ENCODE assay signal across 1 cellular context in genomic region chr14:89956294-89957009, GRCh38.
TF ChIP-seq lines count a peak whose summit lies in the region.

No MANE protein-coding gene starts in this region.

TF ChIP-seq in HepG2, 621 proteins besides CTCF, POLR2A, EP300 and RAD21 (continued from another document and continues in another):
- no peak for TF ChIP-seq ZBTB49 (CRISPR knock-in tag; IDR thresholded peaks at IDR 0.05; ENCODE audit: borderline replicate concordance)
- no peak for TF ChIP-seq ZBTB44 (CRISPR knock-in tag; IDR thresholded peaks at IDR 0.05)
- no peak for TF ChIP-seq ZNF513 (CRISPR knock-in tag; conservative IDR thresholded peaks at IDR 0.05)
- 0 out of 2 replicates have a peak, but pooled peaks have one; percentile 23 for TF ChIP-seq ZNF710 (CRISPR knock-in tag; IDR thresholded peaks at IDR 0.05; ENCODE audit: borderline replicate concordance)
- 0 out of 2 replicates have a peak, but pooled peaks have one; percentile 4 for TF ChIP-seq SAFB2 (CRISPR knock-in tag; IDR thresholded peaks at IDR 0.05; ENCODE audit: borderline replicate concordance, low read depth)
- TF ChIP-seq ZNF564 (CRISPR knock-in tag; IDR thresholded peaks at IDR 0.05) = 0 out of 2 replicates have a peak, but pooled peaks have one; percentile 4
- 0 out of 2 replicates have a peak, but pooled peaks have one; percentile 22 for TF ChIP-seq ZMYM3 (CRISPR knock-in tag; IDR thresholded peaks at IDR 0.05)
- TF ChIP-seq ZNF30 (CRISPR knock-in tag; IDR thresholded peaks at IDR 0.05) = no peak
- TF ChIP-seq YY1 (IDR thresholded peaks at IDR 0.05; ENCODE audit: insufficient read depth, insufficient replicate concordance, low read depth, low read length) = peak; percentile 9
- TF ChIP-seq FOSL2 (CRISPR knock-in tag; IDR thresholded peaks at IDR 0.05) = peak; percentile 85
- TF ChIP-seq TIGD3 (CRISPR knock-in tag; IDR thresholded peaks at IDR 0.05; ENCODE audit: borderline replicate concordance) = peak; percentile 72; the same call in 1 of the 2 replicates
- peak; percentile 34 for TF ChIP-seq ZNF781 (CRISPR knock-in tag; IDR thresholded peaks at IDR 0.05; ENCODE audit: borderline replicate concordance, not compliant biosample characterization)
- TF ChIP-seq ARNTL (CRISPR knock-in tag; IDR thresholded peaks at IDR 0.05) = no peak
- 0 out of 2 replicates have a peak, but pooled peaks have one; percentile 2 for TF ChIP-seq KLF6 (CRISPR knock-in tag; IDR thresholded peaks at IDR 0.05)
- peak; percentile 10; the same call in 1 of the 2 replicates for TF ChIP-seq ZNF460 (CRISPR knock-in tag; IDR thresholded peaks at IDR 0.05; ENCODE audit: borderline replicate concordance)
- 0 out of 2 replicates have a peak, but pooled peaks have one; percentile 0 for TF ChIP-seq ZNF639 (CRISPR knock-in tag; conservative IDR thresholded peaks at IDR 0.05)
- TF ChIP-seq MXD1 (CRISPR knock-in tag; IDR thresholded peaks at IDR 0.05) = no peak; the same call in 1 of the 2 replicates
- TF ChIP-seq FUBP1 (CRISPR knock-in tag; IDR thresholded peaks at IDR 0.05; ENCODE audit: borderline replicate concordance) = no peak
- no peak for TF ChIP-seq POLR2AphosphoS2 (IDR thresholded peaks at IDR 0.05; ENCODE audit: low read depth, low read length)
- TF ChIP-seq THAP9 (CRISPR knock-in tag; IDR thresholded peaks at IDR 0.05; ENCODE audit: borderline replicate concordance) = 0 out of 2 replicates have a peak, but pooled peaks have one; percentile 22
- TF ChIP-seq NRL (CRISPR knock-in tag; IDR thresholded peaks at IDR 0.05; ENCODE audit: borderline replicate concordance) = 0 out of 2 replicates have a peak, but pooled peaks have one; percentile 18
- no peak for TF ChIP-seq HNF4G (IDR thresholded peaks at IDR 0.05; ENCODE audit: borderline replicate concordance, low read depth, low read length)
- TF ChIP-seq HNF4G (CRISPR knock-in tag; IDR thresholded peaks at IDR 0.05; ENCODE audit: borderline replicate concordance, low read depth) = 0 out of 2 replicates have a peak, but pooled peaks have one; percentile 16
- no peak for TF ChIP-seq TCF7L2 (IDR thresholded peaks at IDR 0.05; ENCODE audit: low read depth, low read length)
- TF ChIP-seq ZNF350 (CRISPR knock-in tag; IDR thresholded peaks at IDR 0.05; ENCODE audit: borderline replicate concordance, low read depth) = peak; percentile 49; the same call in 1 of the 2 replicates
- peak; percentile 49; the same call in 1 of the 2 replicates for TF ChIP-seq ZNF772 (CRISPR knock-in tag; IDR thresholded peaks at IDR 0.05)
- TF ChIP-seq ZNF883 (CRISPR knock-in tag; IDR thresholded peaks at IDR 0.05; ENCODE audit: not compliant biosample characterization) = peak; percentile 9
- peak; percentile 90 for TF ChIP-seq ZNF687 (CRISPR knock-in tag; IDR thresholded peaks at IDR 0.05)
- peak; percentile 55; the same call in 1 of the 2 replicates for TF ChIP-seq SNAI1 (CRISPR knock-in tag; IDR thresholded peaks at IDR 0.05; ENCODE audit: borderline replicate concordance)
- TF ChIP-seq KLF15 (CRISPR knock-in tag; IDR thresholded peaks at IDR 0.05; ENCODE audit: borderline replicate concordance) = no peak
- TF ChIP-seq MXD3 (CRISPR knock-in tag; IDR thresholded peaks at IDR 0.05) = peak; percentile 16; the same call in 1 of the 2 replicates
- TF ChIP-seq POLR2G (IDR thresholded peaks at IDR 0.05; ENCODE audit: low read depth, low read length) = no peak
- TF ChIP-seq DRAP1 (CRISPR knock-in tag; IDR thresholded peaks at IDR 0.05) = no peak
